In the genomic region with DNA sequence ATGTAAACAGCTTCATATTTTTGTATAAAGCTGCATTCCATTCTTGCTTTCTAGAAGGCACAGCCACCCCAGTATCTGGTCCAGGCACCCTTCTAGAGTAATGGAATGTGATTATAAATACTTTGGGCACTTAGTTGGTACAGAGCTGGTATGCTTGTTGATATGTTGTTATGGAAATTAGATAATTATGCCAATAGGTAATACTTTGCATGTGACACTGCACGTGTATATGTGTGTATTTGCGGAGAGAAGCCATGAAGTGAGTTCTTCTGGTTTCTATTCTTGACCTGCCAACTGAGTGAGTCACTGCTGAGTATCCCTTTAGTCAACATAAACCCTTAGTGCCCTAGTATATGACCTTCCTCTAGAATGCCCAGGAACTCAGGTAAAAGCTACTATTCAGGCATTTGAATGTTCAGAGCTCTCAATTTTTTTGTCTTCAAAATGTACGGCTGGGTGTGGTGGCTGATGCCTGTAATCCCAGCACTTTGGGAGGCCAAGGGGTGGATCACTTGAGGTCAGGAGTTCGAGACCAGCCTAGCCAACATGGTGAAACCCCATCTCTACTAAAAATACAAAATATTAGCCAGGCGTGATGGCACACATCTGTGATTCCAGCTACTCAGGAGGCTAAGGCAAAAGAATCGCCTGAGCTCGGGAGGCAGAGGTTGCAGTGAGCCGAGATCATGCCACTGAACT, we compare ENCODE assay signal across 1 cellular context.
TF ChIP-seq lines count a peak whose summit lies in the region.

No MANE protein-coding gene starts in this region.

TF ChIP-seq in HepG2, 621 proteins besides CTCF, POLR2A, EP300 and RAD21 (continued from another document and continues in another):
- TF ChIP-seq, protein P1, sequence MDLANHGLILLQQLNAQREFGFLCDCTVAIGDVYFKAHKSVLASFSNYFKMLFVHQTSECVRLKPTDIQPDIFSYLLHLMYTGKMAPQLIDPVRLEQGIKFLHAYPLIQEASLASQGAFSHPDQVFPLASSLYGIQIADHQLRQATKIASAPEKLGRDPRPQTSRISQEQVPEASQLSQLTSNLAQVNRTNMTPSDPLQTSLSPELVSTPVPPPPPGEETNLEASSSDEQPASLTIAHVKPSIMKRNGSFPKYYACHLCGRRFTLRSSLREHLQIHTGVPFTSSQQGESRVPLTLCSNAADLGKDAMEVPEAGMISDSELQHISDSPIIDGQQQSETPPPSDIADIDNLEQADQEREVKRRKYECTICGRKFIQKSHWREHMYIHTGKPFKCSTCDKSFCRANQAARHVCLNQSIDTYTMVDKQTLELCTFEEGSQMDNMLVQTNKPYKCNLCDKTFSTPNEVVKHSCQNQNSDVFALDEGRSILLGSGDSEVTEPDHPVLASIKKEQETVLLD (CRISPR knock-in tag; IDR thresholded peaks at IDR 0.05; ENCODE audit: low read depth): no peak
- TF ChIP-seq TBL1XR1 (IDR thresholded peaks at IDR 0.05; ENCODE audit: borderline replicate concordance, low read length, partially characterized antibody) (no peak), KLF12 (CRISPR knock-in tag; IDR thresholded peaks at IDR 0.05; ENCODE audit: borderline replicate concordance) (no peak), JUND (CRISPR knock-in tag; IDR thresholded peaks at IDR 0.05) (no peak), HDAC1 (CRISPR knock-in tag; IDR thresholded peaks at IDR 0.05) (no peak), ZBTB3 (CRISPR knock-in tag; IDR thresholded peaks at IDR 0.05; ENCODE audit: borderline replicate concordance, low read depth) (no peak), FOXJ3 (CRISPR knock-in tag; IDR thresholded peaks at IDR 0.05; ENCODE audit: borderline replicate concordance) (no peak), ZNF792 (CRISPR knock-in tag; IDR thresholded peaks at IDR 0.05) (no peak), ZNF644 (CRISPR knock-in tag; IDR thresholded peaks at IDR 0.05; ENCODE audit: low read depth) (0 out of 2 replicates have a peak, but pooled peaks have one; percentile 7), ZNF510 (CRISPR knock-in tag; IDR thresholded peaks at IDR 0.05; ENCODE audit: low read depth) (no peak), U2AF1 (optimal IDR thresholded peaks at IDR 0.05; ENCODE audit: low read depth, low read length) (no peak), XRCC5 (optimal IDR thresholded peaks at IDR 0.05; ENCODE audit: low read length) (no peak), ZNF496 (CRISPR knock-in tag; IDR thresholded peaks at IDR 0.05; ENCODE audit: insufficient replicate concordance) (no peak), PRMT3 (CRISPR knock-in tag; IDR thresholded peaks at IDR 0.05; ENCODE audit: borderline replicate concordance, low read depth) (no peak), FOXA3 (CRISPR knock-in tag; IDR thresholded peaks at IDR 0.05) (peak; percentile 48), GABPB1 (CRISPR knock-in tag; IDR thresholded peaks at IDR 0.05) (0 out of 2 replicates have a peak, but pooled peaks have one; percentile 7), ZNF558 (CRISPR knock-in tag; IDR thresholded peaks at IDR 0.05; ENCODE audit: borderline replicate concordance) (no peak), MED1 (CRISPR knock-in tag; IDR thresholded peaks at IDR 0.05) (0 out of 2 replicates have a peak, but pooled peaks have one; percentile 19), ZNF619 (CRISPR knock-in tag; IDR thresholded peaks at IDR 0.05) (no peak), ZNF460 (CRISPR knock-in tag; IDR thresholded peaks at IDR 0.05; ENCODE audit: borderline replicate concordance) (peak; percentile 80), ZNF451 (CRISPR knock-in tag; IDR thresholded peaks at IDR 0.05) (no peak), ZNF674 (CRISPR knock-in tag; IDR thresholded peaks at IDR 0.05; ENCODE audit: low read depth) (no peak), ZNF83 (CRISPR knock-in tag; IDR thresholded peaks at IDR 0.05; ENCODE audit: borderline replicate concordance) (no peak), SRSF9 (IDR thresholded peaks at IDR 0.05; ENCODE audit: borderline replicate concordance, insufficient read depth, low read depth, low read length, poor library complexity, severe bottlenecking) (no peak), KDM2A (CRISPR knock-in tag; IDR thresholded peaks at IDR 0.05; ENCODE audit: borderline replicate concordance, low read depth) (no peak), ZNF441 (CRISPR knock-in tag; IDR thresholded peaks at IDR 0.05; ENCODE audit: borderline replicate concordance) (no peak), JUNB (CRISPR knock-in tag; IDR thresholded peaks at IDR 0.05; ENCODE audit: borderline replicate concordance) (peak; percentile 32; the same call in 1 of the 2 replicates), ISL2 (CRISPR knock-in tag; IDR thresholded peaks at IDR 0.05) (no peak), SOX5 (CRISPR knock-in tag; IDR thresholded peaks at IDR 0.05; ENCODE audit: borderline replicate concordance) (peak; percentile 71; the same call in 1 of the 2 replicates), MIER3 (CRISPR knock-in tag; IDR thresholded peaks at IDR 0.05; ENCODE audit: borderline replicate concordance) (0 out of 2 replicates have a peak, but pooled peaks have one; percentile 36), SAP130 (CRISPR knock-in tag; IDR thresholded peaks at IDR 0.05; ENCODE audit: low read depth) (peak; percentile 65), DMAP1 (CRISPR knock-in tag; IDR thresholded peaks at IDR 0.05) (no peak), ZSCAN31 (CRISPR knock-in tag; IDR thresholded peaks at IDR 0.05; ENCODE audit: low read depth) (no peak), ARNTL (CRISPR knock-in tag; IDR thresholded peaks at IDR 0.05) (no peak), NFE2 (CRISPR knock-in tag; IDR thresholded peaks at IDR 0.05) (no peak), RCOR2 (CRISPR knock-in tag; IDR thresholded peaks at IDR 0.05) (no peak), ETV5 (CRISPR knock-in tag; IDR thresholded peaks at IDR 0.05; ENCODE audit: borderline replicate concordance) (no peak; the same call in 1 of the 2 replicates), CBX5 (CRISPR knock-in tag; IDR thresholded peaks at IDR 0.05; ENCODE audit: borderline replicate concordance) (no peak), GATAD1 (CRISPR knock-in tag; IDR thresholded peaks at IDR 0.05) (no peak), ZBTB42 (CRISPR knock-in tag; IDR thresholded peaks at IDR 0.05) (no peak), RORA (CRISPR knock-in tag; IDR thresholded peaks at IDR 0.05) (no peak)
- TF ChIP-seq, protein P2, sequence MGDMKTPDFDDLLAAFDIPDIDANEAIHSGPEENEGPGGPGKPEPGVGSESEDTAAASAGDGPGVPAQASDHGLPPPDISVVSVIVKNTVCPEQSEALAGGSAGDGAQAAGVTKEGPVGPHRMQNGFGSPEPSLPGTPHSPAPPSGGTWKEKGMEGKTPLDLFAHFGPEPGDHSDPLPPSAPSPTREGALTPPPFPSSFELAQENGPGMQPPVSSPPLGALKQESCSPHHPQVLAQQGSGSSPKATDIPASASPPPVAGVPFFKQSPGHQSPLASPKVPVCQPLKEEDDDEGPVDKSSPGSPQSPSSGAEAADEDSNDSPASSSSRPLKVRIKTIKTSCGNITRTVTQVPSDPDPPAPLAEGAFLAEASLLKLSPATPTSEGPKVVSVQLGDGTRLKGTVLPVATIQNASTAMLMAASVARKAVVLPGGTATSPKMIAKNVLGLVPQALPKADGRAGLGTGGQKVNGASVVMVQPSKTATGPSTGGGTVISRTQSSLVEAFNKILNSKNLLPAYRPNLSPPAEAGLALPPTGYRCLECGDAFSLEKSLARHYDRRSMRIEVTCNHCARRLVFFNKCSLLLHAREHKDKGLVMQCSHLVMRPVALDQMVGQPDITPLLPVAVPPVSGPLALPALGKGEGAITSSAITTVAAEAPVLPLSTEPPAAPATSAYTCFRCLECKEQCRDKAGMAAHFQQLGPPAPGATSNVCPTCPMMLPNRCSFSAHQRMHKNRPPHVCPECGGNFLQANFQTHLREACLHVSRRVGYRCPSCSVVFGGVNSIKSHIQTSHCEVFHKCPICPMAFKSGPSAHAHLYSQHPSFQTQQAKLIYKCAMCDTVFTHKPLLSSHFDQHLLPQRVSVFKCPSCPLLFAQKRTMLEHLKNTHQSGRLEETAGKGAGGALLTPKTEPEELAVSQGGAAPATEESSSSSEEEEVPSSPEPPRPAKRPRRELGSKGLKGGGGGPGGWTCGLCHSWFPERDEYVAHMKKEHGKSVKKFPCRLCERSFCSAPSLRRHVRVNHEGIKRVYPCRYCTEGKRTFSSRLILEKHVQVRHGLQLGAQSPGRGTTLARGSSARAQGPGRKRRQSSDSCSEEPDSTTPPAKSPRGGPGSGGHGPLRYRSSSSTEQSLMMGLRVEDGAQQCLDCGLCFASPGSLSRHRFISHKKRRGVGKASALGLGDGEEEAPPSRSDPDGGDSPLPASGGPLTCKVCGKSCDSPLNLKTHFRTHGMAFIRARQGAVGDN (CRISPR knock-in tag; IDR thresholded peaks at IDR 0.05): no peak
- TF ChIP-seq, protein P3, sequence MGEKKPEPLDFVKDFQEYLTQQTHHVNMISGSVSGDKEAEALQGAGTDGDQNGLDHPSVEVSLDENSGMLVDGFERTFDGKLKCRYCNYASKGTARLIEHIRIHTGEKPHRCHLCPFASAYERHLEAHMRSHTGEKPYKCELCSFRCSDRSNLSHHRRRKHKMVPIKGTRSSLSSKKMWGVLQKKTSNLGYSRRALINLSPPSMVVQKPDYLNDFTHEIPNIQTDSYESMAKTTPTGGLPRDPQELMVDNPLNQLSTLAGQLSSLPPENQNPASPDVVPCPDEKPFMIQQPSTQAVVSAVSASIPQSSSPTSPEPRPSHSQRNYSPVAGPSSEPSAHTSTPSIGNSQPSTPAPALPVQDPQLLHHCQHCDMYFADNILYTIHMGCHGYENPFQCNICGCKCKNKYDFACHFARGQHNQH (CRISPR knock-in tag; IDR thresholded peaks at IDR 0.05): no peak
- TF ChIP-seq, protein P4, sequence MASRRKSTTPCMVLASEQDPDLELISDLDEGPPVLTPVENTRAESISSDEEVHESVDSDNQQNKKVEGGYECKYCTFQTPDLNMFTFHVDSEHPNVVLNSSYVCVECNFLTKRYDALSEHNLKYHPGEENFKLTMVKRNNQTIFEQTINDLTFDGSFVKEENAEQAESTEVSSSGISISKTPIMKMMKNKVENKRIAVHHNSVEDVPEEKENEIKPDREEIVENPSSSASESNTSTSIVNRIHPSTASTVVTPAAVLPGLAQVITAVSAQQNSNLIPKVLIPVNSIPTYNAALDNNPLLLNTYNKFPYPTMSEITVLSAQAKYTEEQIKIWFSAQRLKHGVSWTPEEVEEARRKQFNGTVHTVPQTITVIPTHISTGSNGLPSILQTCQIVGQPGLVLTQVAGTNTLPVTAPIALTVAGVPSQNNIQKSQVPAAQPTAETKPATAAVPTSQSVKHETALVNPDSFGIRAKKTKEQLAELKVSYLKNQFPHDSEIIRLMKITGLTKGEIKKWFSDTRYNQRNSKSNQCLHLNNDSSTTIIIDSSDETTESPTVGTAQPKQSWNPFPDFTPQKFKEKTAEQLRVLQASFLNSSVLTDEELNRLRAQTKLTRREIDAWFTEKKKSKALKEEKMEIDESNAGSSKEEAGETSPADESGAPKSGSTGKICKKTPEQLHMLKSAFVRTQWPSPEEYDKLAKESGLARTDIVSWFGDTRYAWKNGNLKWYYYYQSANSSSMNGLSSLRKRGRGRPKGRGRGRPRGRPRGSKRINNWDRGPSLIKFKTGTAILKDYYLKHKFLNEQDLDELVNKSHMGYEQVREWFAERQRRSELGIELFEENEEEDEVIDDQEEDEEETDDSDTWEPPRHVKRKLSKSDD (CRISPR knock-in tag; IDR thresholded peaks at IDR 0.05; ENCODE audit: low read depth): no peak
- TF ChIP-seq, protein P5, sequence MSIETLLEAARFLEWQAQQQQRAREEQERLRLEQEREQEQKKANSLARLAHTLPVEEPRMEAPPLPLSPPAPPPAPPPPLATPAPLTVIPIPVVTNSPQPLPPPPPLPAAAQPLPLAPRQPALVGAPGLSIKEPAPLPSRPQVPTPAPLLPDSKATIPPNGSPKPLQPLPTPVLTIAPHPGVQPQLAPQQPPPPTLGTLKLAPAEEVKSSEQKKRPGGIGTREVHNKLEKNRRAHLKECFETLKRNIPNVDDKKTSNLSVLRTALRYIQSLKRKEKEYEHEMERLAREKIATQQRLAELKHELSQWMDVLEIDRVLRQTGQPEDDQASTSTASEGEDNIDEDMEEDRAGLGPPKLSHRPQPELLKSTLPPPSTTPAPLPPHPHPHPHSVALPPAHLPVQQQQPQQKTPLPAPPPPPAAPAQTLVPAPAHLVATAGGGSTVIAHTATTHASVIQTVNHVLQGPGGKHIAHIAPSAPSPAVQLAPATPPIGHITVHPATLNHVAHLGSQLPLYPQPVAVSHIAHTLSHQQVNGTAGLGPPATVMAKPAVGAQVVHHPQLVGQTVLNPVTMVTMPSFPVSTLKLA (IDR thresholded peaks at IDR 0.05): peak; percentile 77
- TF ChIP-seq, protein P6, sequence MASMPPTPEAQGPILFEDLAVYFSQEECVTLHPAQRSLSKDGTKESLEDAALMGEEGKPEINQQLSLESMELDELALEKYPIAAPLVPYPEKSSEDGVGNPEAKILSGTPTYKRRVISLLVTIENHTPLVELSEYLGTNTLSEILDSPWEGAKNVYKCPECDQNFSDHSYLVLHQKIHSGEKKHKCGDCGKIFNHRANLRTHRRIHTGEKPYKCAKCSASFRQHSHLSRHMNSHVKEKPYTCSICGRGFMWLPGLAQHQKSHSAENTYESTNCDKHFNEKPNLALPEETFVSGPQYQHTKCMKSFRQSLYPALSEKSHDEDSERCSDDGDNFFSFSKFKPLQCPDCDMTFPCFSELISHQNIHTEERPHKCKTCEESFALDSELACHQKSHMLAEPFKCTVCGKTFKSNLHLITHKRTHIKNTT (CRISPR knock-in tag; IDR thresholded peaks at IDR 0.05): no peak
- TF ChIP-seq, protein P7, sequence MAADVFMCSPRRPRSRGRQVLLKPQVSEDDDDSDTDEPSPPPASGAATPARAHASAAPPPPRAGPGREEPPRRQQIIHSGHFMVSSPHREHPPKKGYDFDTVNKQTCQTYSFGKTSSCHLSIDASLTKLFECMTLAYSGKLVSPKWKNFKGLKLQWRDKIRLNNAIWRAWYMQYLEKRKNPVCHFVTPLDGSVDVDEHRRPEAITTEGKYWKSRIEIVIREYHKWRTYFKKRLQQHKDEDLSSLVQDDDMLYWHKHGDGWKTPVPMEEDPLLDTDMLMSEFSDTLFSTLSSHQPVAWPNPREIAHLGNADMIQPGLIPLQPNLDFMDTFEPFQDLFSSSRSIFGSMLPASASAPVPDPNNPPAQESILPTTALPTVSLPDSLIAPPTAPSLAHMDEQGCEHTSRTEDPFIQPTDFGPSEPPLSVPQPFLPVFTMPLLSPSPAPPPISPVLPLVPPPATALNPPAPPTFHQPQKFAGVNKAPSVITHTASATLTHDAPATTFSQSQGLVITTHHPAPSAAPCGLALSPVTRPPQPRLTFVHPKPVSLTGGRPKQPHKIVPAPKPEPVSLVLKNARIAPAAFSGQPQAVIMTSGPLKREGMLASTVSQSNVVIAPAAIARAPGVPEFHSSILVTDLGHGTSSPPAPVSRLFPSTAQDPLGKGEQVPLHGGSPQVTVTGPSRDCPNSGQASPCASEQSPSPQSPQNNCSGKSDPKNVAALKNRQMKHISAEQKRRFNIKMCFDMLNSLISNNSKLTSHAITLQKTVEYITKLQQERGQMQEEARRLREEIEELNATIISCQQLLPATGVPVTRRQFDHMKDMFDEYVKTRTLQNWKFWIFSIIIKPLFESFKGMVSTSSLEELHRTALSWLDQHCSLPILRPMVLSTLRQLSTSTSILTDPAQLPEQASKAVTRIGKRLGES (CRISPR knock-in tag; IDR thresholded peaks at IDR 0.05; ENCODE audit: borderline replicate concordance): no peak
- TF ChIP-seq, protein P8, sequence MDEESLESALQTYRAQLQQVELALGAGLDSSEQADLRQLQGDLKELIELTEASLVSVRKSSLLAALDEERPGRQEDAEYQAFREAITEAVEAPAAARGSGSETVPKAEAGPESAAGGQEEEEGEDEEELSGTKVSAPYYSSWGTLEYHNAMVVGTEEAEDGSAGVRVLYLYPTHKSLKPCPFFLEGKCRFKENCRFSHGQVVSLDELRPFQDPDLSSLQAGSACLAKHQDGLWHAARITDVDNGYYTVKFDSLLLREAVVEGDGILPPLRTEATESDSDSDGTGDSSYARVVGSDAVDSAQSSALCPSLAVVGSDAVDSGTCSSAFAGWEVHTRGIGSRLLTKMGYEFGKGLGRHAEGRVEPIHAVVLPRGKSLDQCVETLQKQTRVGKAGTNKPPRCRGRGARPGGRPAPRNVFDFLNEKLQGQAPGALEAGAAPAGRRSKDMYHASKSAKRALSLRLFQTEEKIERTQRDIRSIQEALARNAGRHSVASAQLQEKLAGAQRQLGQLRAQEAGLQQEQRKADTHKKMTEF (CRISPR knock-in tag; IDR thresholded peaks at IDR 0.05): 0 out of 2 replicates have a peak, but pooled peaks have one; percentile 21
